Comparison of ENCODE assay signal across 17 cellular contexts in genomic region chr11:73749118-73749517, GRCh38. TPM values are rescaled to one million over a fixed set of nuclear protein-coding genes. Genes with fewer than 3 reads are reported as not detected.
DNase-seq lines count a peak whose midpoint lies in the region; ATAC-seq and TF ChIP-seq lines count a peak whose summit lies in the region.
"Had no signal": no experiment of that assay in that cellular context is flagged by ENCODE, and none has a peak within 500 bp of the region (broad histone marks: within the 10 kb centered on the region; RNA-seq: fewer than 3 reads in every experiment).

No MANE protein-coding gene starts in this region.

- H3K4me3 Mint-ChIP-seq in Caco-2 (ENCODE audit: unreplicated experiment) (no peak overlapping the region), endodermal cell (no peak overlapping the region), progenitor cell of endocrine pancreas (ENCODE audit: low read depth) (no peak overlapping the region)
- H3K4me3 Mint-ChIP-seq: CD4-positive, alpha-beta memory T cell; HFFc6 had no signal

- TF ChIP-seq CTCF in Caco-2 (IDR thresholded peaks at IDR 0.05; ENCODE audit: insufficient read depth in 1 of 2, low read depth in 1 of 2, low read length in 1 of 2, severe bottlenecking in 1 of 2, unreplicated experiment in 1 of 2) (no peak), endodermal cell (conservative IDR thresholded peaks at IDR 0.05) (no peak), progenitor cell of endocrine pancreas (IDR thresholded peaks at IDR 0.05; ENCODE audit: unreplicated experiment) (no peak)

- H3K4me1 Mint-ChIP-seq in Caco-2 (ENCODE audit: low read depth, unreplicated experiment): peaks cover 31% of the 10 kb centered on the region
- no peaks in the 10 kb centered on the region for H3K4me1 Mint-ChIP-seq in endodermal cell
- peaks cover 1% of the 10 kb centered on the region for H3K4me1 Mint-ChIP-seq in progenitor cell of endocrine pancreas (ENCODE audit: low read depth)

- H3K9me3 Mint-ChIP-seq in Caco-2 (ENCODE audit: unreplicated experiment) (no peaks in the 10 kb centered on the region), endodermal cell (no peaks in the 10 kb centered on the region), progenitor cell of endocrine pancreas (ENCODE audit: low read depth) (no peaks in the 10 kb centered on the region)
- H3K9me3 Mint-ChIP-seq: CD4-positive, alpha-beta memory T cell; HFFc6 had no signal

- DNase-seq in Caco-2 (no peak), LHCN-M2 (ENCODE audit: low read depth) (peak; percentile 9), endodermal cell (no peak), progenitor cell of endocrine pancreas (ENCODE audit: low spot score, unreplicated experiment) (no peak), HT-29 (ENCODE audit: low spot score) (no peak)
- DNase-seq: BE2C; CD4-positive, alpha-beta memory T cell; COR-L47; DND-41; GDM1; GOT3; HFFc6 had no signal

- intact Hi-C loops in Caco-2 (cut with micrococcal nuclease; ENCODE audit: unreplicated experiment): no loop called here

- no peaks in the 10 kb centered on the region for H3K9me3 ChIP-seq in Caco-2
- H3K9me3 ChIP-seq in endodermal cell (ENCODE audit: control insufficient read depth, low read length): no peaks in the 10 kb centered on the region
- H3K9me3 ChIP-seq: A549, BE2C, HAP-1 had no signal

- H3K36me3 ChIP-seq in Caco-2 (ENCODE audit: control insufficient read depth, insufficient read depth, low read length) (no peaks in the 10 kb centered on the region), endodermal cell (ENCODE audit: control insufficient read depth, insufficient read depth, low read length) (peaks cover 5% of the 10 kb centered on the region)
- H3K36me3 ChIP-seq: HAP-1 had no signal

- peak overlapping the region; percentile 65 for H3K27ac Mint-ChIP-seq in Caco-2 (ENCODE audit: unreplicated experiment)
- peak overlapping the region; percentile 11 for H3K27ac Mint-ChIP-seq in endodermal cell
- H3K27ac Mint-ChIP-seq in progenitor cell of endocrine pancreas: peak overlapping the region; percentile 84
- H3K27ac Mint-ChIP-seq: HFFc6 had no signal

- H3K36me3 Mint-ChIP-seq in Caco-2 (ENCODE audit: insufficient read depth, unreplicated experiment) (peaks cover 55% of the 10 kb centered on the region), endodermal cell (ENCODE audit: low read depth) (peaks cover 12% of the 10 kb centered on the region), progenitor cell of endocrine pancreas (ENCODE audit: insufficient read depth) (peaks cover 5% of the 10 kb centered on the region)

- CTCF ChIA-PET in Caco-2 (lab: Charles Lee): no interaction called here

- H3K4me1 ChIP-seq in Caco-2 (peaks cover 14% of the 10 kb centered on the region), endodermal cell (ENCODE audit: control insufficient read depth, insufficient read depth, low read length) (no peaks in the 10 kb centered on the region)
- H3K4me1 ChIP-seq: BE2C, HAP-1 had no signal

- BruUV-seq in Caco-2 (replicated peaks; lab: Mats Ljungman, UMichigan): no TSS peak

- H3K27ac ChIP-seq in endodermal cell (ENCODE audit: low read depth, low read length): no peak overlapping the region
- H3K27ac ChIP-seq: A549, C4-2B had no signal

- H3K27me3 ChIP-seq in Caco-2 (replicated peaks; ENCODE audit: control insufficient read depth, insufficient read depth, low read length) (no peaks in the 10 kb centered on the region), endodermal cell (ENCODE audit: control insufficient read depth, insufficient read depth, low read length, poor library complexity, severe bottlenecking) (no peaks in the 10 kb centered on the region)
- H3K27me3 ChIP-seq: BE2C had no signal

- ATAC-seq in HG03520 (IDR thresholded peaks at IDR 0.05; ENCODE audit: unreplicated experiment) (no peak), HG03045 (IDR thresholded peaks at IDR 0.05; ENCODE audit: unreplicated experiment) (no peak)
- ATAC-seq: A549 had no signal

- POLR2A ChIA-PET in Caco-2 (lab: Charles Lee): no interaction called here

- no peak overlapping the region for H3K9ac ChIP-seq in endodermal cell (ENCODE audit: extremely low read depth, low read length, poor library complexity, severe bottlenecking)

- WGBS in endodermal cell (ENCODE audit: insufficient coverage in 1 of 2, insufficient read length in 1 of 2), 2 experiments: 91 to 97% methylated on average over 5 to 7 of the region's 7 CpGs

- H3K27me3 Mint-ChIP-seq in Caco-2 (ENCODE audit: insufficient read depth, unreplicated experiment): no peaks in the 10 kb centered on the region
- H3K27me3 Mint-ChIP-seq in endodermal cell (ENCODE audit: insufficient read depth): no peaks in the 10 kb centered on the region
- no peaks in the 10 kb centered on the region for H3K27me3 Mint-ChIP-seq in progenitor cell of endocrine pancreas
- H3K27me3 Mint-ChIP-seq: CD4-positive, alpha-beta memory T cell had no signal

- H3K4me3 ChIP-seq in Caco-2 (ENCODE audit: low read depth, low read length): no peak overlapping the region
- no peak overlapping the region for H3K4me3 ChIP-seq in endodermal cell (ENCODE audit: low read length)
- H3K4me3 ChIP-seq: A549, HAP-1 had no signal

RNA-seq across cellular contexts. Expression of gene RAB6A, which starts 11.8 kb away (rescaled TPM):
- total RNA-seq in Caco-2 (2022) (210 and 227 TPM in 2 replicates), LHCN-M2 (2014; rRNA removed) (120 and 130 TPM in 2 replicates), endodermal cell (10 to 100 TPM; 77.9 to 79.5 TPM), progenitor cell of endocrine pancreas (81.0 and 88.6 TPM in 2 replicates)
- polyA plus RNA-seq in LHCN-M2 (2012): 51.4 TPM
- 82.2 TPM for polyA plus RNA-seq in endodermal cell (2013, experiment 1 of 2)
- 83.5 TPM for polyA plus RNA-seq in endodermal cell (2013, experiment 2 of 2)
- 158 and 166 TPM in 2 replicates for total RNA-seq in HT-29 (2014; rRNA removed; shearing (Covaris generic))

RNA-seq across cellular contexts. Expression of gene MRPL48, which starts 38.6 kb away (rescaled TPM):
- total RNA-seq in Caco-2 (2022): 111 and 113 TPM in 2 replicates
- 14.8 and 27.3 TPM in 2 replicates for total RNA-seq in LHCN-M2 (2014; rRNA removed)
- 49.5 TPM for polyA plus RNA-seq in LHCN-M2 (2012)
- total RNA-seq in endodermal cell: 10 to 100 TPM; 36.4 to 55.3 TPM
- polyA plus RNA-seq in endodermal cell (2013, experiment 1 of 2): 51.1 TPM
- 50.3 TPM for polyA plus RNA-seq in endodermal cell (2013, experiment 2 of 2)
- total RNA-seq in progenitor cell of endocrine pancreas: 31.5 and 34.7 TPM in 2 replicates
- 83.4 and 92.0 TPM in 2 replicates for total RNA-seq in HT-29 (2014; rRNA removed; shearing (Covaris generic))

Comparison
In these comparisons a context has a peak if more than half of its experiments do, and no peak if none do; other contexts are left out.
1. H3K27ac Mint-ChIP-seq: peak in every context shown above with its lines; median percentile 84 in progenitor cell of endocrine pancreas; 65 in Caco-2; 11 in endodermal cell.